11 cellular contexts compared by ENCODE assay signal in genomic region chr6:106167105-106167814, GRCh38.
DNase-seq lines count a peak whose midpoint lies in the region; ATAC-seq, FAIRE-seq and TF ChIP-seq lines count a peak whose summit lies in the region.
"Had no signal": no experiment of that assay in that cellular context is flagged by ENCODE, and none has a peak within 500 bp of the region (broad histone marks: within the 10 kb centered on the region; RNA-seq: fewer than 3 reads in every experiment).

No MANE protein-coding gene starts in this region.

- no peak for TF ChIP-seq POLR2A in GM12892 (IDR thresholded peaks at IDR 0.05; ENCODE audit: low read depth, low read length)

- peaks cover 52% of the 10 kb centered on the region for H3K4me1 Mint-ChIP-seq in T-helper 1 cell treated with Interleukin-12 subunit alpha and Interleukin-12 subunit beta and Interleukin-4 antibody, amounts not matched to agents 30 μg/mL and 1 μg/mL, for 36 hours (ENCODE audit: low read depth)

- no peak overlapping the region for H3K4me3 Mint-ChIP-seq in T-helper 1 cell treated with Interleukin-12 subunit alpha and Interleukin-12 subunit beta and Interleukin-4 antibody, amounts not matched to agents 30 μg/mL and 1 μg/mL, for 36 hours

- no peaks in the 10 kb centered on the region for H3K27me3 Mint-ChIP-seq in T-helper 1 cell treated with Interleukin-12 subunit alpha and Interleukin-12 subunit beta and Interleukin-4 antibody, amounts not matched to agents 30 μg/mL and 1 μg/mL, for 36 hours (ENCODE audit: low read depth)

- peak overlapping the region; percentile 64 for H3K27ac Mint-ChIP-seq in T-helper 1 cell treated with Interleukin-12 subunit alpha and Interleukin-12 subunit beta and Interleukin-4 antibody, amounts not matched to agents 30 μg/mL and 1 μg/mL, for 36 hours

- ATAC-seq in GM19438 (IDR thresholded peaks at IDR 0.05; ENCODE audit: low read depth, unreplicated experiment) (peak; percentile 41), HG03025 (IDR thresholded peaks at IDR 0.05; ENCODE audit: low FRiP score, unreplicated experiment) (peak; percentile 48), omental fat pad (ENCODE audit: low FRiP score) (no peak)
- ATAC-seq: sciatic nerve had no signal

- H3K36me3 Mint-ChIP-seq in T-helper 1 cell treated with Interleukin-12 subunit alpha and Interleukin-12 subunit beta and Interleukin-4 antibody, amounts not matched to agents 30 μg/mL and 1 μg/mL, for 36 hours (ENCODE audit: low read depth), result peaks cover 6% of the 10 kb centered on the region

- peak; percentile 97 for FAIRE-seq in GM12892 (lab: Jason Lieb, UNC)

- TF ChIP-seq CTCF in omental fat pad (IDR thresholded peaks at IDR 0.05), result no peak

- H3K9me3 Mint-ChIP-seq in T-helper 1 cell treated with Interleukin-12 subunit alpha and Interleukin-12 subunit beta and Interleukin-4 antibody, amounts not matched to agents 30 μg/mL and 1 μg/mL, for 36 hours, result no peaks in the 10 kb centered on the region

- in situ Hi-C loops in ACHN (cut with HindIII; ENCODE audit: low pct_ligation_motif_present, low pct_unique_long_range_greater_than_20kb, low sequenced_read_pairs), result no loop called here

- DNase-seq in GM12892 (ENCODE audit: insufficient read length) (no peak), omental fat pad (ENCODE audit: low spot score) (no peak), ACHN (no peak), NCI-H1092 treated with DMSO at 0.1 percent for 48 hours (lab: John Stamatoyannopoulos, UW) (no peak), NCI-H748 treated with DMSO at 0.1 percent for 48 hours (lab: John Stamatoyannopoulos, UW) (no peak)
- DNase-seq: colonic mucosa, NCI-H524 had no signal
